In the genomic region with DNA sequence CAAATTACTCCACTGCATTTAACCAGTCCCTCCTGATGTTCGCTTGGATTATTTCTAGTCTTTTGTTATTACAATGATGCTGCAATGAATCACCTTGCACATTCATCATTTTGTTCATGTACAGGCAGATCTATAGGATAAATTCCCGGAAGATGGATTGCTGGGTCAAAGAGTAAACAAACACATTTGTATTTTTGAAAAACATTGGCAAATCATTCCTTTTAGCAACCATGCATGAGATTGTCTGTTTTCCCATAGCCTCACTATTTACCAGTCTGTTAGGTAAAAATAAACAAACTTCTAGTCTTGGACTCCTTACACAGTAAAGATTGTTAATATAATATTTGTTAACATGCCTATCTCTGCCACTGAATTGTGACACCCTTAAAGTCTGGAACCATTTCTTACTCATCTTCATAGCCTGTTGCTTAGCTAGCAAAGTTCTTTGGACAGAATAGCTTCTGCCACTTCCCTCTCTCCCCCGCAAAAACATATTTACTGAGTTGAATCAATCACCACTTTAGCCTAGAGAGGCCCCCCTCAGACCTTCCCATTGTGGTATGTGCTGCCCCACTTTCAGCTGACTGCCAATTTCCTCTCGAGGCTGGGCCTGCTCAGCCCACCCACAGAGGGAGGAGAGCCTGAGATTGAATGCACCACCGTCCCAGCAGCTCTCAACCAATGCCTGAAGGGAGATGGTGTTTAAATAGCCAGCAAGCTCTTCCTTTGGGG, we compare ENCODE assay signal across 10 cellular contexts.
A peak's percentile ranks its signal among the peaks of the same experiment; 100 is the strongest.
DNase-seq lines count a peak whose midpoint lies in the region; ATAC-seq and TF ChIP-seq lines count a peak whose summit lies in the region.
"Had no signal": no experiment of that assay in that cellular context is flagged by ENCODE, and none has a peak within 500 bp of the region (broad histone marks: within the 10 kb centered on the region; RNA-seq: fewer than 3 reads in every experiment).

No MANE protein-coding gene starts in this region.

- H3K27me3 Mint-ChIP-seq in nephron (ENCODE audit: low read depth), result no peaks in the 10 kb centered on the region
- no peaks in the 10 kb centered on the region for H3K27me3 Mint-ChIP-seq in CD4-positive, alpha-beta memory T cell

- H3K36me3 ChIP-seq in CD4-positive, alpha-beta memory T cell (ENCODE audit: insufficient read depth, low read length), result no peaks in the 10 kb centered on the region
- H3K36me3 ChIP-seq: vagina had no signal

- POLR2A ChIA-PET in CD4-positive, alpha-beta memory T cell (lab: Charles Lee; ENCODE audit: partially characterized antibody), result no interaction called here

- no peaks in the 10 kb centered on the region for H3K9me3 ChIP-seq in right cardiac atrium (ENCODE audit: control insufficient read depth, low read length)
- H3K9me3 ChIP-seq in CD4-positive, alpha-beta memory T cell (ENCODE audit: control insufficient read depth in 1 of 2, low read length in 2 of 2), result no peaks in the 10 kb centered on the region
- H3K9me3 ChIP-seq: vagina had no signal

- H3K27me3 ChIP-seq in right cardiac atrium (ENCODE audit: control insufficient read depth, insufficient read depth), result no peaks in the 10 kb centered on the region
- no peaks in the 10 kb centered on the region for H3K27me3 ChIP-seq in CD4-positive, alpha-beta memory T cell (ENCODE audit: insufficient read depth, low read length)
- H3K27me3 ChIP-seq: vagina had no signal

- no peak overlapping the region for H3K4me3 ChIP-seq in right cardiac atrium (ENCODE audit: low read length)
- H3K4me3 ChIP-seq in CD4-positive, alpha-beta memory T cell (ENCODE audit: low read length in 2 of 2), result no peak overlapping the region
- H3K4me3 ChIP-seq: vagina had no signal

- ATAC-seq in right cardiac atrium, result no peak
- no peak for ATAC-seq in HG03342 (IDR thresholded peaks at IDR 0.05; ENCODE audit: unreplicated experiment)

- no peak overlapping the region for H3K4me3 Mint-ChIP-seq in nephron
- H3K4me3 Mint-ChIP-seq in CD4-positive, alpha-beta memory T cell, result no peak overlapping the region

- WGBS in right cardiac atrium, result 55% methylated on average over 5 of the region's 5 CpGs

- H3K9me3 Mint-ChIP-seq in nephron, result peaks cover 4% of the 10 kb centered on the region
- peaks cover 0 to 18% (median 0%) of the 10 kb centered on the region in 8 donors for H3K9me3 Mint-ChIP-seq in CD4-positive, alpha-beta memory T cell

- no peaks in the 10 kb centered on the region for H3K36me3 Mint-ChIP-seq in nephron (ENCODE audit: low read depth)
- no peaks in the 10 kb centered on the region for H3K36me3 Mint-ChIP-seq in CD4-positive, alpha-beta memory T cell

- peak; percentile 80 for DNase-seq in EH (ENCODE audit: low read depth)
- peak; percentile 77 for DNase-seq in M059J (ENCODE audit: low read depth)
- DNase-seq in brain pericyte (ENCODE audit: low read depth, low spot score), result peak; percentile 54
- no peak for DNase-seq in right cardiac atrium
- DNase-seq in CD4-positive, alpha-beta memory T cell, result no peak
- DNase-seq in HUDEP-2 (lab: John Stamatoyannopoulos, UW; ENCODE audit: unreplicated experiment in 76 of 76), result no peak
- DNase-seq: NCI-H1105 treated with DMSO at 0.1 percent for 48 hours had no signal

- intact Hi-C loops in right cardiac atrium (cut with DNase I), result no loop called here
- intact Hi-C loops in CD4-positive, alpha-beta memory T cell (cut with micrococcal nuclease), result no loop called here

- H3K4me1 Mint-ChIP-seq in nephron, result peaks cover 37% of the 10 kb centered on the region
- peaks cover 0 to 4% (median 1%) of the 10 kb centered on the region in 4 donors for H3K4me1 Mint-ChIP-seq in CD4-positive, alpha-beta memory T cell

- no peak overlapping the region for H3K27ac ChIP-seq in right cardiac atrium (ENCODE audit: low read length)
- H3K27ac ChIP-seq in CD4-positive, alpha-beta memory T cell (ENCODE audit: low read depth, low read length), result no peak overlapping the region
- H3K27ac ChIP-seq: vagina had no signal

- no peak for TF ChIP-seq CTCF in nephron (IDR thresholded peaks at IDR 0.05; ENCODE audit: unreplicated experiment in 3 of 3)

- peak overlapping the region; percentile 45 to 63 (median 62) for H3K27ac Mint-ChIP-seq in nephron
- peak overlapping the region in 1 of 7 donors; percentile 0 for H3K27ac Mint-ChIP-seq in CD4-positive, alpha-beta memory T cell

- H3K4me1 ChIP-seq in right cardiac atrium (ENCODE audit: control insufficient read depth, insufficient read depth, low read length), result no peaks in the 10 kb centered on the region
- no peaks in the 10 kb centered on the region for H3K4me1 ChIP-seq in CD4-positive, alpha-beta memory T cell (ENCODE audit: insufficient read depth, low read length)

- CTCF ChIA-PET in CD4-positive, alpha-beta memory T cell (lab: Charles Lee; ENCODE audit: partially characterized antibody), result interaction anchor here (0.7 kb wide), 1 partner anchor 23 kb away, joined by 4 read pairs; no protein-coding TSS in a partner anchor

Comparison
In these comparisons a context has a peak if more than half of its experiments do, and no peak if none do; other contexts are left out.
1. DNase-seq: peak in EH (single experiment), M059J (single experiment) and brain pericyte (single experiment); none in right cardiac atrium (0 of 3), CD4-positive, alpha-beta memory T cell (0 of 5) and HUDEP-2 (0 of 76).